12 cellular contexts compared by ENCODE assay signal in the genomic region with DNA sequence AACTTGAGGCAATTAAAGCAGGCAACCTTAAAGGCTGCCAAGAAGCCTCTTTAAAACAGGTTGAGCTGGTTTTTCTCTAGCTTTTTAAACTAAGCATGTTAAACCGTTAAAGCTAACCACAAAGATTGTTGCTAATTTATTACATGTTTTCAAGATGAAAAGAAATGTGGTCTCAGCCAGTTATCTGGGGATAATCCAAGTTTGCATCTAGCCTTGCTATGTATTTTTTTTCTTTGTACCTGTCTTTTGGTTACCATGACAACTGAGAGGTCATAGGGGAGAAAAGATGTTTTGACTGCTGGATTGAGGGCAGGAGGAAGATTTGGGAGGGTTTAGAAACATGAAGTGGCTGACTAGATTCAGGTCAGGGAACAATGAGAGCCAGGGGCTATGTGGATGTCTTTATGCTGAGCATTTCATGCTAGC. TPM values are rescaled to one million over a fixed set of nuclear protein-coding genes. Genes with fewer than 3 reads are reported as not detected.
DNase-seq lines count a peak whose midpoint lies in the region; ATAC-seq and TF ChIP-seq lines count a peak whose summit lies in the region.
"Had no signal": no experiment of that assay in that cellular context is flagged by ENCODE, and none has a peak within 500 bp of the region (broad histone marks: within the 10 kb centered on the region; RNA-seq: fewer than 3 reads in every experiment).

No MANE protein-coding gene starts in this region.

- no peaks in the 10 kb centered on the region for H4K20me1 ChIP-seq in IMR-90 (ENCODE audit: insufficient read depth, low read length)

- TF ChIP-seq POLR2A in IMR-90 (IDR thresholded peaks at IDR 0.05; ENCODE audit: low read depth, low read length) = no peak

- no peak overlapping the region for H3K56ac ChIP-seq in IMR-90 (ENCODE audit: extremely low read depth, insufficient read depth, low read length)

- H3K14ac ChIP-seq in IMR-90 (replicated peaks; ENCODE audit: low read depth, low read length) = no peak overlapping the region

- POLR2A ChIA-PET in IMR-90 (lab: Charles Lee; ENCODE audit: unreplicated experiment) = no interaction called here

- peak in 1 of 2 donors; percentile 34 for ATAC-seq in CD4-positive, CD25-positive, alpha-beta regulatory T cell (ENCODE audit: low read depth in 2 of 2)
- ATAC-seq in IMR-90 (ENCODE audit: low read depth) (no peak), mucosa of descending colon (peak; percentile 66), GM19467 (IDR thresholded peaks at IDR 0.05; ENCODE audit: unreplicated experiment) (no peak)

- H3K4me3 ChIP-seq in CD4-positive, CD25-positive, alpha-beta regulatory T cell (ENCODE audit: low read depth, low read length) = peak overlapping the region; percentile 21
- H3K4me3 ChIP-seq in IMR-90 (ENCODE audit: insufficient read depth, low read depth, low read length) (no peak overlapping the region), mucosa of descending colon (no peak overlapping the region)
- H3K4me3 ChIP-seq: MG63 had no signal

- no peaks in the 10 kb centered on the region for H3K9me3 Mint-ChIP-seq in CD4-positive, CD25-positive, alpha-beta regulatory T cell
- H3K9me3 Mint-ChIP-seq: stimulated activated effector memory CD8-positive, alpha-beta T cell treated with anti-CD3 and anti-CD28 coated beads, Interleukin-12 subunit alpha, Interleukin-12 subunit beta, amount 100 ng/mL, for 72 hours had no signal

- H2AK5ac ChIP-seq in IMR-90 (ENCODE audit: low read depth, low read length) = no peak overlapping the region

- no peak overlapping the region for H2AK9ac ChIP-seq in IMR-90 (replicated peaks; ENCODE audit: low read depth, low read length, poor library complexity)

- no peak overlapping the region for H3K18ac ChIP-seq in IMR-90 (ENCODE audit: low read depth, low read length)

- H3K4me1 Mint-ChIP-seq in CD4-positive, CD25-positive, alpha-beta regulatory T cell = peaks cover 0 to 31% (median 17%) of the 10 kb centered on the region in 4 donors
- H3K4me1 Mint-ChIP-seq: stimulated activated effector memory CD8-positive, alpha-beta T cell treated with anti-CD3 and anti-CD28 coated beads, Interleukin-12 subunit alpha, Interleukin-12 subunit beta, amount 100 ng/mL, for 72 hours had no signal

- H3K23ac ChIP-seq in IMR-90 (ENCODE audit: low read depth, low read length) = no peak overlapping the region

- no peak overlapping the region for H3K4me2 ChIP-seq in IMR-90 (ENCODE audit: low read depth, low read length)

- no peak for TF ChIP-seq RAD21 in IMR-90 (IDR thresholded peaks at IDR 0.05; ENCODE audit: low read length)

- DNase-seq in CD4-positive, CD25-positive, alpha-beta regulatory T cell = peak in 2 of 3 donors; percentile 51 to 54
- DNase-seq in IMR-90 (peak; percentile 54), amniotic epithelial cell (ENCODE audit: low read depth) (peak; percentile 58), mucosa of descending colon (no peak), amygdala (lab: John Stamatoyannopoulos, UW) (no peak), RPMI8226 (no peak), midbrain (lab: John Stamatoyannopoulos, UW) (no peak)
- DNase-seq: activated CD4-positive, CD25-positive, alpha-beta regulatory T cell treated with anti-CD3 and anti-CD28 coated beads, Interleukin-2, amount 50 U/mL, for 72 hours; MG63 had no signal

- no TSS peak for BruUV-seq in IMR-90 (replicated peaks; lab: Mats Ljungman, UMichigan)

- H3K27me3 ChIP-seq in CD4-positive, CD25-positive, alpha-beta regulatory T cell (ENCODE audit: control insufficient read depth, insufficient read depth, low read length) = no peaks in the 10 kb centered on the region
- H3K27me3 ChIP-seq in IMR-90 (ENCODE audit: control insufficient read depth, insufficient read depth, low read length) = no peaks in the 10 kb centered on the region; the same call in none of the 2 replicates
- H3K27me3 ChIP-seq: MG63 had no signal

- H3K4me1 ChIP-seq in CD4-positive, CD25-positive, alpha-beta regulatory T cell (ENCODE audit: control insufficient read depth, insufficient read depth, low read length, poor library complexity, severe bottlenecking) = peaks cover 22% of the 10 kb centered on the region
- H3K4me1 ChIP-seq in IMR-90 (ENCODE audit: control insufficient read depth, insufficient read depth, low read length) (peaks cover 1% of the 10 kb centered on the region; the same call in 1 of the 2 replicates), mucosa of descending colon (ENCODE audit: low read depth) (peaks cover 7% of the 10 kb centered on the region)

- H3K27ac ChIP-seq in CD4-positive, CD25-positive, alpha-beta regulatory T cell (ENCODE audit: insufficient read depth, low read length, poor library complexity, severe bottlenecking) = peak overlapping the region; percentile 24
- no peak overlapping the region for H3K27ac ChIP-seq in IMR-90 (ENCODE audit: insufficient read depth, low read length)
- H3K27ac ChIP-seq: neutrophil had no signal

- H4K8ac ChIP-seq in IMR-90 (ENCODE audit: low read depth in 2 of 2, low read length in 2 of 2) = no peak overlapping the region

- in situ Hi-C loops in IMR-90 (cut with MboI; ENCODE audit: low sequenced_read_pairs) = no loop called here

- H3K36me3 Mint-ChIP-seq in CD4-positive, CD25-positive, alpha-beta regulatory T cell = no peaks in the 10 kb centered on the region
- H3K36me3 Mint-ChIP-seq: stimulated activated effector memory CD8-positive, alpha-beta T cell treated with anti-CD3 and anti-CD28 coated beads, Interleukin-12 subunit alpha, Interleukin-12 subunit beta, amount 100 ng/mL, for 72 hours had no signal

- no peak overlapping the region for H2BK15ac ChIP-seq in IMR-90 (ENCODE audit: low read depth, low read length)

- peak overlapping the region in 2 of 4 donors; percentile 1 to 3 for H3K4me3 Mint-ChIP-seq in CD4-positive, CD25-positive, alpha-beta regulatory T cell
- H3K4me3 Mint-ChIP-seq: stimulated activated effector memory CD8-positive, alpha-beta T cell treated with anti-CD3 and anti-CD28 coated beads, Interleukin-12 subunit alpha, Interleukin-12 subunit beta, amount 100 ng/mL, for 72 hours had no signal

- H4K91ac ChIP-seq in IMR-90 (ENCODE audit: insufficient read depth, low read depth, low read length) = no peak overlapping the region

- no peaks in the 10 kb centered on the region for H3K79me1 ChIP-seq in IMR-90 (ENCODE audit: low read depth in 1 of 2, low read length in 2 of 2)

- H3K27ac Mint-ChIP-seq in CD4-positive, CD25-positive, alpha-beta regulatory T cell = peak overlapping the region; percentile 18 to 88 (median 70)
- H3K27ac Mint-ChIP-seq: stimulated activated effector memory CD8-positive, alpha-beta T cell treated with anti-CD3 and anti-CD28 coated beads, Interleukin-12 subunit alpha, Interleukin-12 subunit beta, amount 100 ng/mL, for 72 hours had no signal

- no CpG with 5 or more reads among the region's 1 CpG for WGBS in IMR-90 (ENCODE audit: extremely low coverage in 2 of 2, insufficient read length in 1 of 2), 2 experiments

- dilution Hi-C loops in IMR-90 (cut with HindIII; ENCODE audit: low sequenced_read_pairs, unreplicated experiment) = no loop called here

- no peak overlapping the region for H3K4ac ChIP-seq in IMR-90 (ENCODE audit: low read depth, low read length)

- no peaks in the 10 kb centered on the region for H3K36me3 ChIP-seq in CD4-positive, CD25-positive, alpha-beta regulatory T cell (ENCODE audit: control insufficient read depth, insufficient read depth, low read length)
- H3K36me3 ChIP-seq in IMR-90 (ENCODE audit: control insufficient read depth, insufficient read depth, low read length) (no peaks in the 10 kb centered on the region), mucosa of descending colon (ENCODE audit: low read depth) (no peaks in the 10 kb centered on the region)
- H3K36me3 ChIP-seq: MG63, neutrophil had no signal

- intact Hi-C loops in IMR-90 (cut with micrococcal nuclease) = no loop called here
- intact Hi-C loops in mucosa of descending colon (cut with DNase I, micrococcal nuclease) = no loop called here

- CTCF ChIA-PET in IMR-90 (lab: Yijun Ruan, JAX) = interaction anchor here (1.0 kb wide), 1 partner anchor 161 kb away, joined by 3 read pairs; no protein-coding TSS in a partner anchor

- H2BK20ac ChIP-seq in IMR-90 (ENCODE audit: low read depth, low read length) = no peak overlapping the region

- no peak overlapping the region for H3K9ac ChIP-seq in IMR-90 (ENCODE audit: low read depth, low read length)

- no peaks in the 10 kb centered on the region for H3K9me3 ChIP-seq in CD4-positive, CD25-positive, alpha-beta regulatory T cell (ENCODE audit: control insufficient read depth in 2 of 2, low read length in 2 of 2)
- H3K9me3 ChIP-seq in IMR-90 (ENCODE audit: control insufficient read depth, insufficient read depth, low read length) (no peaks in the 10 kb centered on the region), mucosa of descending colon (no peaks in the 10 kb centered on the region)
- H3K9me3 ChIP-seq: MG63, neutrophil had no signal

- H2BK120ac ChIP-seq in IMR-90 (ENCODE audit: low read depth, low read length) = no peak overlapping the region

- peaks cover 5% of the 10 kb centered on the region for H3K9me1 ChIP-seq in IMR-90 (ENCODE audit: insufficient read depth, low read length)

- TF ChIP-seq CTCF in IMR-90 (conservative IDR thresholded peaks at IDR 0.05; ENCODE audit: low read depth, low read length) = no peak
- TF ChIP-seq CTCF in mucosa of descending colon (IDR thresholded peaks at IDR 0.05) = no peak

- no peak overlapping the region for H2BK5ac ChIP-seq in IMR-90 (ENCODE audit: low read depth, low read length, poor library complexity, severe bottlenecking)

- no peak overlapping the region for H2AFZ ChIP-seq in IMR-90 (replicated peaks; ENCODE audit: low read length, poor library complexity)

- no peak overlapping the region for H4K5ac ChIP-seq in IMR-90 (ENCODE audit: low read depth, low read length)

- H3K27me3 Mint-ChIP-seq in CD4-positive, CD25-positive, alpha-beta regulatory T cell = peaks cover 7% of the 10 kb centered on the region

TF ChIP-seq in IMR-90, 13 proteins besides CTCF, POLR2A, EP300 and RAD21:
- TF ChIP-seq CEBPB (IDR thresholded peaks at IDR 0.05; ENCODE audit: low read depth, low read length) = no peak
- no peak for TF ChIP-seq MAZ (IDR thresholded peaks at IDR 0.05; ENCODE audit: borderline replicate concordance, low read depth, low read length)
TF ChIP-seq in IMR-90: peak in this region for 0.

RNA-seq across cellular contexts. Expression of gene PGM2L1, which starts 19.2 kb away (rescaled TPM):
- 16.8 TPM for total RNA-seq in CD4-positive, CD25-positive, alpha-beta regulatory T cell
- polyA plus RNA-seq in CD4-positive, CD25-positive, alpha-beta regulatory T cell = 10 to 100 TPM in 1 of 4 donors, 1 to 10 TPM in 3; 5.9 to 15.4 (median 6.8) TPM
- total RNA-seq in IMR-90 (2012; rRNA removed) (1.8 and 2.8 TPM in 2 replicates), mucosa of descending colon (10 to 100 TPM in 2 of 3 donors, 1 to 10 TPM in 1; 8.3 to 12.2 (median 12.0) TPM)
- polyA plus RNA-seq in IMR-90 (2012; rRNA removed) = 0.62 and 0.72 TPM in 2 replicates
- 0.12 and 0.14 TPM in 2 replicates for polyA plus RNA-seq in IMR-90 (2012; cell fraction: cytosol; rRNA removed)
- 0.83 and 1.0 TPM in 2 replicates for polyA plus RNA-seq in IMR-90 (2012; cell fraction: nucleus; rRNA removed; ENCODE audit: low replicate concordance)

RNA-seq across cellular contexts. Expression of gene KCNE3, which starts 50.0 kb away (rescaled TPM):
- total RNA-seq in CD4-positive, CD25-positive, alpha-beta regulatory T cell = not detected
- polyA plus RNA-seq in CD4-positive, CD25-positive, alpha-beta regulatory T cell = under 1 TPM in 1 of 4 donors, not detected in 3; 0.14 TPM
- total RNA-seq in IMR-90 (2012; rRNA removed) (under 0.01 and 0.18 TPM in 2 replicates), mucosa of descending colon (10 to 100 TPM in 2 of 3 donors, 1 to 10 TPM in 1; 8.5 to 27.5 (median 23.4) TPM)
- 0.05 and 0.16 TPM in 2 replicates for polyA plus RNA-seq in IMR-90 (2012; rRNA removed)
- 0.02 and 0.09 TPM in 2 replicates for polyA plus RNA-seq in IMR-90 (2012; cell fraction: cytosol; rRNA removed)
- 0.04 and 0.16 TPM in 2 replicates for polyA plus RNA-seq in IMR-90 (2012; cell fraction: nucleus; rRNA removed; ENCODE audit: low replicate concordance)

Comparison
In these comparisons a context has a peak if more than half of its experiments do, and no peak if none do; other contexts are left out.
1. DNase-seq: peak in CD4-positive, CD25-positive, alpha-beta regulatory T cell (2 of 3), IMR-90 (single experiment) and amniotic epithelial cell (single experiment); none in mucosa of descending colon (0 of 3), amygdala (0 of 56), RPMI8226 (single experiment) and midbrain (single experiment).